ENCODE assay signal across 10 cellular contexts in genomic region chr11:82978422-82979099, GRCh38.
A peak's percentile ranks its signal among the peaks of the same experiment; 100 is the strongest.
DNase-seq lines count a peak whose midpoint lies in the region; ATAC-seq and TF ChIP-seq lines count a peak whose summit lies in the region.
"Had no signal": no experiment of that assay in that cellular context is flagged by ENCODE, and none has a peak within 500 bp of the region (broad histone marks: within the 10 kb centered on the region; RNA-seq: fewer than 3 reads in every experiment).

No MANE protein-coding gene starts in this region.

- H3K27ac Mint-ChIP-seq in activated CD4-positive, alpha-beta memory T cell treated with anti-CD3 and anti-CD28 coated beads, Interleukin-2, amount 10 ng/mL, durations not matched to agents 7 days and 5 days: peak overlapping the region; percentile 19
- no peak overlapping the region for H3K27ac Mint-ChIP-seq in glutamatergic neuron (ENCODE audit: unreplicated experiment)

- H3K4me1 ChIP-seq in gastroesophageal sphincter: peaks cover 0 to 13% (median 6%) of the 10 kb centered on the region in 3 donors

- peaks cover 19% of the 10 kb centered on the region for H3K36me3 Mint-ChIP-seq in activated CD4-positive, alpha-beta memory T cell treated with anti-CD3 and anti-CD28 coated beads, Interleukin-2, amount 10 ng/mL, durations not matched to agents 7 days and 5 days (ENCODE audit: low read depth)
- H3K36me3 Mint-ChIP-seq in glutamatergic neuron (ENCODE audit: unreplicated experiment): no peaks in the 10 kb centered on the region

- H3K27me3 ChIP-seq in gastroesophageal sphincter: no peaks in the 10 kb centered on the region

- peak; percentile 81 for DNase-seq in ELR (ENCODE audit: low read depth)
- DNase-seq in HFF-Myc (ENCODE audit: extremely low read depth, low read depth): peak; percentile 39
- no peak for DNase-seq in activated CD4-positive, alpha-beta memory T cell treated with anti-CD3 and anti-CD28 coated beads, Interleukin-2, amount 10 ng/mL, durations not matched to agents 7 days and 5 days
- peak; percentile 36 for DNase-seq in myocyte (ENCODE audit: low read depth)
- DNase-seq in glutamatergic neuron: no peak
- no peak for DNase-seq in effector CD4-positive, alpha-beta T cell
- no peak for DNase-seq in C1 segment of cervical spinal cord (lab: John Stamatoyannopoulos, UW)
- DNase-seq: amniotic stem cell, NCI-H510A had no signal

- no peaks in the 10 kb centered on the region for H3K9me3 ChIP-seq in gastroesophageal sphincter

- TF ChIP-seq POLR2A in gastroesophageal sphincter (IDR thresholded peaks at IDR 0.05): no peak

- CTCF ChIA-PET in activated CD4-positive, alpha-beta memory T cell treated with anti-CD3 and anti-CD28 coated beads, Interleukin-2, amount 10 ng/mL, durations not matched to agents 7 days and 5 days (lab: Charles Lee): interaction anchor here (0.7 kb wide), 1 partner anchor 13 kb away, joined by 3 read pairs; no protein-coding TSS in a partner anchor

- WGBS in gastroesophageal sphincter (ENCODE audit: low coverage in 1 of 2), 2 donors: 75 to 82% methylated on average over 5 of the region's 6 CpGs

- no peak for TF ChIP-seq EP300 in gastroesophageal sphincter (IDR thresholded peaks at IDR 0.05)

- H3K27me3 Mint-ChIP-seq in activated CD4-positive, alpha-beta memory T cell treated with anti-CD3 and anti-CD28 coated beads, Interleukin-2, amount 10 ng/mL, durations not matched to agents 7 days and 5 days: peaks cover 5% of the 10 kb centered on the region
- H3K27me3 Mint-ChIP-seq in glutamatergic neuron (ENCODE audit: unreplicated experiment): no peaks in the 10 kb centered on the region

- H3K4me1 Mint-ChIP-seq in activated CD4-positive, alpha-beta memory T cell treated with anti-CD3 and anti-CD28 coated beads, Interleukin-2, amount 10 ng/mL, durations not matched to agents 7 days and 5 days: peaks cover 21% of the 10 kb centered on the region
- peaks cover 3% of the 10 kb centered on the region for H3K4me1 Mint-ChIP-seq in glutamatergic neuron (ENCODE audit: low read depth, unreplicated experiment)

- ATAC-seq in gastroesophageal sphincter: no peak

- no peak overlapping the region for H3K27ac ChIP-seq in gastroesophageal sphincter

- H3K4me3 ChIP-seq in HFF-Myc (replicated peaks; ENCODE audit: low read depth, low read length) (no peak overlapping the region), gastroesophageal sphincter (no peak overlapping the region)

- TF ChIP-seq CTCF in HFF-Myc (IDR thresholded peaks at IDR 0.05; ENCODE audit: low read depth, low read length, missing control alignments): no peak
- TF ChIP-seq CTCF in gastroesophageal sphincter (IDR thresholded peaks at IDR 0.05): no peak
- no peak for TF ChIP-seq CTCF in glutamatergic neuron (IDR thresholded peaks at IDR 0.05; ENCODE audit: partially characterized antibody, unreplicated experiment)

- POLR2A ChIA-PET in activated CD4-positive, alpha-beta memory T cell treated with anti-CD3 and anti-CD28 coated beads, Interleukin-2, amount 10 ng/mL, durations not matched to agents 7 days and 5 days (lab: Charles Lee): no interaction called here

- peaks cover 0 to 23% of the 10 kb centered on the region in 2 donors for H3K36me3 ChIP-seq in gastroesophageal sphincter

- H3K9me3 Mint-ChIP-seq in activated CD4-positive, alpha-beta memory T cell treated with anti-CD3 and anti-CD28 coated beads, Interleukin-2, amount 10 ng/mL, durations not matched to agents 7 days and 5 days: no peaks in the 10 kb centered on the region
- H3K9me3 Mint-ChIP-seq in glutamatergic neuron (ENCODE audit: unreplicated experiment): peaks cover 2% of the 10 kb centered on the region

- H3K4me3 Mint-ChIP-seq in activated CD4-positive, alpha-beta memory T cell treated with anti-CD3 and anti-CD28 coated beads, Interleukin-2, amount 10 ng/mL, durations not matched to agents 7 days and 5 days: no peak overlapping the region
- no peak overlapping the region for H3K4me3 Mint-ChIP-seq in glutamatergic neuron (ENCODE audit: unreplicated experiment)

Comparison
In these comparisons a context has a peak if more than half of its experiments do, and no peak if none do; other contexts are left out.
1. DNase-seq: peak in ELR (single experiment), HFF-Myc (single experiment) and myocyte (single experiment); none in activated CD4-positive, alpha-beta memory T cell treated with anti-CD3 and anti-CD28 coated beads, Interleukin-2, amount 10 ng/mL, durations not matched to agents 7 days and 5 days (single experiment), glutamatergic neuron (single experiment), effector CD4-positive, alpha-beta T cell (single experiment) and C1 segment of cervical spinal cord (0 of 14).